Comparison of ENCODE assay signal across 15 cellular contexts in genomic region chr2:233336091-233336490, GRCh38. TPM values are rescaled to one million over a fixed set of nuclear protein-coding genes. Genes with fewer than 3 reads are reported as not detected.
"Had no signal": no experiment of that assay in that cellular context is flagged by ENCODE, and none has a peak within 500 bp of the region (broad histone marks: within the 10 kb centered on the region; RNA-seq: fewer than 3 reads in every experiment).

No MANE protein-coding gene starts in this region.

RNA-seq across cellular contexts. Expression of gene SAG, which starts 28.5 kb away (rescaled TPM):
- total RNA-seq: endodermal cell, esophagus mucosa, esophagus squamous epithelium, glomerular endothelial cell, heart right ventricle, kidney epithelial cell, left cardiac atrium, left lung, left ventricle myocardium superior, lower leg skin, lower lobe of right lung, lung microvascular endothelial cell, mesenteric fat pad, mesothelial cell of epicardium, myocyte had no signal
